ENCODE assay signal across 12 cellular contexts in the genomic region with DNA sequence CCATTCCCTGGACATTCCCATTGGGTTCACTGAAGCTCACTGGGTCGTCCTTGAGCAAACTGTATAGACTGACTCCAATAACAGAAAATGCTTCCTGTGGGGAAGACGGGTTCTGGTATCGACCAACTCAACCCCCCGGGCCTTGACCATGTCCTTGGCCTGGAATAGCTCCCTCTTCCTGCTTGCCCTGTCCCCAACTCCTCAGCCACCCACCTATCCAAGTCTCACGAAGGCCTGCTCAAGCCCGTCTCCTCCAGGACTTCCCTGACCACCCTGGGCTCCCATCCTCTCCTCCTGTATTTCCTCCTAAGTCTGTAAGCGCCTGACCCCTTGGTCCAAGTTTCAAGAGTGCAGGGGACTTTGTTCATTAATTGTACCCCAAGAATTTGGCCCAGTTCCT. TPM values are rescaled to one million over a fixed set of nuclear protein-coding genes. Genes with fewer than 3 reads are reported as not detected.
DNase-seq lines count a peak whose midpoint lies in the region; ATAC-seq and TF ChIP-seq lines count a peak whose summit lies in the region.
"Had no signal": no experiment of that assay in that cellular context is flagged by ENCODE, and none has a peak within 500 bp of the region (broad histone marks: within the 10 kb centered on the region; RNA-seq: fewer than 3 reads in every experiment).

No MANE protein-coding gene starts in this region.

- H3F3A ChIP-seq in PC-9 (ENCODE audit: insufficient read depth, low read depth) = peaks cover 80% of the 10 kb centered on the region

- no peak overlapping the region for H2AFZ ChIP-seq in PC-9

- POLR2A ChIA-PET in PC-9 (lab: Charles Lee; ENCODE audit: unreplicated experiment) = interaction anchor here (0.7 kb wide), 1 partner anchor 10 kb away, joined by 5 read pairs; no protein-coding TSS in a partner anchor

- peaks cover 20% of the 10 kb centered on the region for H3K79me2 ChIP-seq in PC-9 (ENCODE audit: low read depth)

- H3K36me3 ChIP-seq in ES-I3 (ENCODE audit: insufficient read depth, low read length) (0 out of 2 replicates have a peak, but pooled peaks cover 2% of the 10 kb centered on the region), PC-9 (ENCODE audit: low read depth) (peaks cover 8% of the 10 kb centered on the region), endodermal cell (ENCODE audit: control insufficient read depth, insufficient read depth, low read length) (peaks cover 3% of the 10 kb centered on the region), neutrophil (no peaks in the 10 kb centered on the region)
- H3K36me3 ChIP-seq: right lobe of liver had no signal

- H3K27ac ChIP-seq in PC-9 (peak overlapping the region; percentile 97), endodermal cell (ENCODE audit: low read depth, low read length) (no peak overlapping the region), neutrophil (peak overlapping the region; percentile 92)
- H3K27ac ChIP-seq: right lobe of liver had no signal

- ATAC-seq in GM18861 (IDR thresholded peaks at IDR 0.05; ENCODE audit: unreplicated experiment) = no peak
- ATAC-seq: right lobe of liver had no signal

- peak overlapping the region; percentile 89 for H3K27ac Mint-ChIP-seq in endodermal cell

- peaks cover 7% of the 10 kb centered on the region for H4K20me1 ChIP-seq in PC-9 (ENCODE audit: insufficient read depth)

- H3K4me1 ChIP-seq in ES-I3 (ENCODE audit: insufficient read depth, low read length) (peaks cover 27% of the 10 kb centered on the region), PC-9 (replicated peaks; ENCODE audit: insufficient read depth) (peaks cover 56% of the 10 kb centered on the region), endodermal cell (ENCODE audit: control insufficient read depth, insufficient read depth, low read length) (peaks cover 4% of the 10 kb centered on the region), neutrophil (ENCODE audit: control insufficient read depth in 1 of 2, insufficient read depth in 1 of 2, low read depth in 1 of 2, low read length in 1 of 2) (peaks cover 19 to 26% of the 10 kb centered on the region in 2 experiments)
- H3K4me1 ChIP-seq: testis had no signal

- H3K4me3 Mint-ChIP-seq in endodermal cell = peak overlapping the region; percentile 50

- H3K36me3 Mint-ChIP-seq in endodermal cell (ENCODE audit: low read depth) = peaks cover 7% of the 10 kb centered on the region

- TF ChIP-seq CTCF in PC-9 (conservative IDR thresholded peaks at IDR 0.05) (no peak), endodermal cell (conservative IDR thresholded peaks at IDR 0.05) (no peak), neutrophil (IDR thresholded peaks at IDR 0.05) (no peak)

- no peak overlapping the region for H3K4me2 ChIP-seq in PC-9

- 88 to 95% methylated on average over 4 to 7 of the region's 7 CpGs for WGBS in endodermal cell (ENCODE audit: insufficient coverage in 1 of 2, insufficient read length in 1 of 2), 2 experiments

- no peaks in the 10 kb centered on the region for H3K27me3 Mint-ChIP-seq in endodermal cell (ENCODE audit: insufficient read depth)

- no TSS peak for BruUV-seq in PC-9 (replicated peaks; lab: Mats Ljungman, UMichigan)

- H3K4me1 Mint-ChIP-seq in endodermal cell = peaks cover 27% of the 10 kb centered on the region

- intact Hi-C loops in PC-9 (cut with micrococcal nuclease; ENCODE audit: unreplicated experiment) = no loop called here

- no peaks in the 10 kb centered on the region for H3K9me2 ChIP-seq in PC-9 (ENCODE audit: insufficient read depth)

- no peak overlapping the region for H3K4me3 ChIP-seq in PC-9
- H3K4me3 ChIP-seq in endodermal cell (ENCODE audit: low read length) = peak overlapping the region; percentile 76
- H3K4me3 ChIP-seq in neutrophil (ENCODE audit: low read depth in 1 of 2, low read length in 1 of 2) = no peak overlapping the region
- H3K4me3 ChIP-seq: right lobe of liver had no signal

- CTCF ChIA-PET in PC-9 (lab: Charles Lee) = no interaction called here

- no peaks in the 10 kb centered on the region for H3K27me3 ChIP-seq in PC-9 (ENCODE audit: insufficient read depth, low read depth)
- no peaks in the 10 kb centered on the region for H3K27me3 ChIP-seq in endodermal cell (ENCODE audit: control insufficient read depth, insufficient read depth, low read length, poor library complexity, severe bottlenecking)
- H3K27me3 ChIP-seq in neutrophil = peaks cover 5% of the 10 kb centered on the region
- H3K27me3 ChIP-seq: right lobe of liver, testis had no signal

- no peaks in the 10 kb centered on the region for H3K9me3 Mint-ChIP-seq in endodermal cell

- H3K9ac ChIP-seq in ES-I3 (ENCODE audit: low read depth, low read length) (peak overlapping the region; percentile 82), endodermal cell (ENCODE audit: extremely low read depth, low read length, poor library complexity, severe bottlenecking) (peak overlapping the region; percentile 97)

- no peak for DNase-seq in PC-9
- peak; percentile 64 for DNase-seq in endodermal cell
- no peak for DNase-seq in NCI-H1930 (lab: John Stamatoyannopoulos, UW)
- no peak for DNase-seq in nucleus accumbens (lab: John Stamatoyannopoulos, UW)
- no peak for DNase-seq in activated CD8-positive, alpha-beta memory T cell treated with anti-CD3 and anti-CD28 coated beads for 24 hours
- DNase-seq: OCI-M1, T-helper 9 cell, testis had no signal

- no peaks in the 10 kb centered on the region for H3K9me3 ChIP-seq in ES-I3 (ENCODE audit: control insufficient read depth, insufficient read depth, low read length)
- no peaks in the 10 kb centered on the region for H3K9me3 ChIP-seq in PC-9 (ENCODE audit: insufficient read depth, low read depth)
- no peaks in the 10 kb centered on the region for H3K9me3 ChIP-seq in endodermal cell (ENCODE audit: control insufficient read depth, low read length)
- H3K9me3 ChIP-seq in neutrophil = no peaks in the 10 kb centered on the region
- H3K9me3 ChIP-seq: right lobe of liver, testis had no signal

RNA-seq across cellular contexts. Expression of gene HMGA1, which starts 2.8 kb away (rescaled TPM):
- total RNA-seq in PC-9 (2021) (1,825 and 1,951 TPM in 2 replicates), endodermal cell (1,000 to 10,000 TPM; 1,306 to 1,595 TPM)
- 1,230 TPM for polyA plus RNA-seq in endodermal cell (2013, experiment 1 of 2)
- polyA plus RNA-seq in endodermal cell (2013, experiment 2 of 2) = 1,159 TPM

RNA-seq across cellular contexts. Expression of gene SMIM29, which starts 14.9 kb away (rescaled TPM):
- total RNA-seq in PC-9 (2021) (32.8 and 35.2 TPM in 2 replicates), endodermal cell (1 to 10 TPM; 7.2 to 7.9 TPM)
- 16.4 TPM for polyA plus RNA-seq in endodermal cell (2013, experiment 1 of 2)
- 14.3 TPM for polyA plus RNA-seq in endodermal cell (2013, experiment 2 of 2)
